ENCODE assay signal across 19 cellular contexts in genomic region chr3:29381595-29381994, GRCh38.
DNase-seq lines count a peak whose midpoint lies in the region; ATAC-seq, FAIRE-seq and TF ChIP-seq lines count a peak whose summit lies in the region.
"Had no signal": no experiment of that assay in that cellular context is flagged by ENCODE, and none has a peak within 500 bp of the region (broad histone marks: within the 10 kb centered on the region; RNA-seq: fewer than 3 reads in every experiment).

No MANE protein-coding gene starts in this region.

- peak overlapping the region; percentile 23 to 98; a peak in 3 of 4 replicates for H3K27ac ChIP-seq in SK-N-SH (ENCODE audit: low read depth in 2 of 2, low read length in 1 of 2)
- no peak overlapping the region for H3K27ac ChIP-seq in HepG2 (ENCODE audit: extremely low read length, insufficient read depth, low read length)

- intact Hi-C loops in HepG2 (cut with micrococcal nuclease; ENCODE audit: unreplicated experiment), result no loop called here

- peaks cover 82% of the 10 kb centered on the region for H3K79me2 ChIP-seq in SK-N-SH (ENCODE audit: insufficient read depth)
- H3K79me2 ChIP-seq in HepG2 (ENCODE audit: insufficient read depth, low read length), result no peaks in the 10 kb centered on the region

- no peaks in the 10 kb centered on the region for H3K9me3 ChIP-seq in SK-N-SH
- H3K9me3 ChIP-seq in HepG2 (ENCODE audit: low read length), result no peaks in the 10 kb centered on the region

- TF ChIP-seq POLR2A in HepG2 (IDR thresholded peaks at IDR 0.05; ENCODE audit: insufficient read depth in 1 of 2, low read depth in 2 of 2, low read length in 2 of 2), result no peak

- FAIRE-seq in HepG2 (lab: Jason Lieb, UNC), result no peak

- no peak for ATAC-seq in HepG2
- ATAC-seq: esophagus mucosa; left lobe of liver; naive thymus-derived CD8-positive, alpha-beta T cell; stimulated activated naive CD8-positive, alpha-beta T cell treated with anti-CD3 and anti-CD28 coated beads, Interleukin-15, amount 100 ng/mL, for 72 hours had no signal

- POLR2A ChIA-PET in SK-N-SH (lab: Yijun Ruan, JAX), result no interaction called here
- POLR2A ChIA-PET in HepG2 (lab: Yijun Ruan, JAX), result no interaction called here

- 83% methylated on average over 1 of the region's 1 CpG for WGBS in SK-N-SH (ENCODE audit: low lambda C conversion rate)
- WGBS in HepG2 (ENCODE audit: low lambda C conversion rate), result 3% methylated on average over 1 of the region's 1 CpG

- 0 out of 4 replicates have a peak, but pooled peaks of 1 of the 2 experiments have one; percentile 40 for TF ChIP-seq EP300 in SK-N-SH (IDR thresholded peaks at IDR 0.05; ENCODE audit: borderline replicate concordance in 1 of 2, low read depth in 1 of 2, low read length in 1 of 2)
- TF ChIP-seq EP300 in HepG2 (IDR thresholded peaks at IDR 0.05; ENCODE audit: low read depth in 2 of 2, low read length in 2 of 2), result no peak
- no peak for TF ChIP-seq EP300 in HepG2 (CRISPR knock-in tag; IDR thresholded peaks at IDR 0.05; ENCODE audit: borderline replicate concordance)

- H4K20me1 ChIP-seq in SK-N-SH (ENCODE audit: insufficient read depth) (no peaks in the 10 kb centered on the region), HepG2 (ENCODE audit: insufficient read depth, low read length) (no peaks in the 10 kb centered on the region)

- CTCF ChIA-PET in SK-N-SH (lab: Yijun Ruan, JAX) (no interaction called here), HepG2 (lab: Yijun Ruan, JAX; ENCODE audit: low intra/inter-chr PET ratio, low total read pairs) (no interaction called here)

- peaks cover 10 to 35% of the 10 kb centered on the region in 2 experiments for H3K4me1 ChIP-seq in SK-N-SH (ENCODE audit: control insufficient read depth in 1 of 2, insufficient read depth in 2 of 2, low read depth in 1 of 2, low read length in 1 of 2)
- no peaks in the 10 kb centered on the region for H3K4me1 ChIP-seq in HepG2 (ENCODE audit: insufficient read depth, low read length)

- H3K9me2 ChIP-seq in SK-N-SH, result no peaks in the 10 kb centered on the region

- in situ Hi-C loops in HepG2 (cut with HindIII; ENCODE audit: extremely low pct_ligation_motif_present, low pct_unique_long_range_greater_than_20kb), result no loop called here

- peak; percentile 64 for DNase-seq in AG10803 (ENCODE audit: low read depth)
- DNase-seq in SK-N-SH, result no peak
- DNase-seq in fibroblast of mammary gland (ENCODE audit: low read depth), result peak; percentile 35
- DNase-seq in myocyte (ENCODE audit: low read depth), result peak; percentile 46
- no peak for DNase-seq in NCI-H526 (lab: John Stamatoyannopoulos, UW)
- no peak for DNase-seq in NCI-H187 treated with DMSO at 0.1 percent for 48 hours (lab: John Stamatoyannopoulos, UW)
- no peak for DNase-seq in dedifferentiated amniotic fluid mesenchymal stem cell (ENCODE audit: extremely low spot score)
- DNase-seq in HepG2 (ENCODE audit: low spot score), result no peak
- DNase-seq: activated CD4-positive, alpha-beta T cell treated with anti-CD3 and anti-CD28 coated beads, Interleukin-2, amount 50 U/mL, for 1 hour; activated naive CD8-positive, alpha-beta T cell treated with anti-CD3 and anti-CD28 coated beads, Interleukin-2, amount 10 ng/mL, durations not matched to agents 7 days and 5 days; CD4-positive, alpha-beta T cell; DMS79; hypothalamus; naive thymus-derived CD8-positive, alpha-beta T cell; NCI-H2107; NCI-H526 treated with DMSO at 0.1 percent for 48 hours; stimulated activated naive CD8-positive, alpha-beta T cell treated with anti-CD3 and anti-CD28 coated beads, Interleukin-15, amount 100 ng/mL, for 72 hours had no signal

- H3K27me3 ChIP-seq in SK-N-SH (ENCODE audit: insufficient read depth) (no peaks in the 10 kb centered on the region), HepG2 (ENCODE audit: control insufficient read depth in 1 of 2, insufficient read depth in 2 of 2, low read length in 2 of 2) (no peaks in the 10 kb centered on the region)

- H3K4me3 ChIP-seq in AG10803 (ENCODE audit: low read length) (no peak overlapping the region), SK-N-SH (ENCODE audit: low read depth in 2 of 2, low read length in 1 of 2) (no peak overlapping the region), fibroblast of mammary gland (ENCODE audit: control insufficient read depth, low read depth, low read length) (no peak overlapping the region), HepG2 (replicated peaks in 1 of 3; ENCODE audit: insufficient read depth in 1 of 3, low read depth in 2 of 3, low read length in 3 of 3) (no peak overlapping the region)

- no peak overlapping the region for H3K4me2 ChIP-seq in SK-N-SH
- H3K4me2 ChIP-seq in HepG2 (ENCODE audit: low read depth, low read length), result no peak overlapping the region

- peaks cover 44% of the 10 kb centered on the region for H3F3A ChIP-seq in SK-N-SH (replicated peaks; ENCODE audit: insufficient read depth)

- H3K36me3 ChIP-seq in SK-N-SH (replicated peaks in 1 of 2; ENCODE audit: control insufficient read depth in 1 of 2, insufficient read depth in 2 of 2, low read length in 1 of 2), result peaks cover 12 to 27% of the 10 kb centered on the region in 2 experiments
- H3K36me3 ChIP-seq in HepG2 (replicated peaks in 1 of 2; ENCODE audit: control insufficient read depth in 1 of 2, insufficient read depth in 2 of 2, low read length in 2 of 2), result no peaks in the 10 kb centered on the region

- no TSS peak for BruUV-seq in HepG2 (replicated peaks; lab: Mats Ljungman, UMichigan)

- TF ChIP-seq CTCF in AG10803 (conservative IDR thresholded peaks at IDR 0.05; ENCODE audit: low read length), result no peak
- no peak for TF ChIP-seq CTCF in SK-N-SH (IDR thresholded peaks at IDR 0.05)
- no peak for TF ChIP-seq CTCF in fibroblast of mammary gland (conservative IDR thresholded peaks at IDR 0.05; ENCODE audit: control insufficient read depth, insufficient read depth, low read depth, low read length)
- TF ChIP-seq CTCF in HepG2 (CRISPR knock-in tag; IDR thresholded peaks at IDR 0.05), result no peak

- no peak overlapping the region for H3K9ac ChIP-seq in SK-N-SH
- H3K9ac ChIP-seq in HepG2 (ENCODE audit: insufficient read depth, low read depth, low read length), result no peak overlapping the region

- no peak for TF ChIP-seq RAD21 in SK-N-SH (IDR thresholded peaks at IDR 0.05; ENCODE audit: low read length)
- no peak for TF ChIP-seq RAD21 in HepG2 (CRISPR knock-in tag; IDR thresholded peaks at IDR 0.05)

- H2AFZ ChIP-seq in SK-N-SH (ENCODE audit: low read depth) (no peak overlapping the region), HepG2 (ENCODE audit: low read length) (no peak overlapping the region)

TF ChIP-seq in SK-N-SH, 30 proteins besides CTCF, POLR2A, EP300 and RAD21:
- TF ChIP-seq IRF3 (IDR thresholded peaks at IDR 0.05; ENCODE audit: low read depth, low read length), result no peak
- peak; percentile 64 for TF ChIP-seq TCF12 (IDR thresholded peaks at IDR 0.05)
- TF ChIP-seq GATA2 (CRISPR knock-in tag; IDR thresholded peaks at IDR 0.05), result peak; percentile 60
- TF ChIP-seq JUND (IDR thresholded peaks at IDR 0.05), result 0 out of 2 replicates have a peak, but pooled peaks have one; percentile 5

TF ChIP-seq in HepG2, 621 proteins besides CTCF, POLR2A, EP300 and RAD21:
- no peak for TF ChIP-seq ADNP (CRISPR knock-in tag; IDR thresholded peaks at IDR 0.05)

Comparison
In these comparisons a context has a peak if more than half of its experiments do, and no peak if none do; other contexts are left out.
1. DNase-seq: peak in AG10803 (single experiment), fibroblast of mammary gland (single experiment) and myocyte (single experiment); none in SK-N-SH (single experiment), NCI-H526 (0 of 2), NCI-H187 treated with DMSO at 0.1 percent for 48 hours (single experiment), dedifferentiated amniotic fluid mesenchymal stem cell (single experiment) and HepG2 (single experiment).